In the genomic region with DNA sequence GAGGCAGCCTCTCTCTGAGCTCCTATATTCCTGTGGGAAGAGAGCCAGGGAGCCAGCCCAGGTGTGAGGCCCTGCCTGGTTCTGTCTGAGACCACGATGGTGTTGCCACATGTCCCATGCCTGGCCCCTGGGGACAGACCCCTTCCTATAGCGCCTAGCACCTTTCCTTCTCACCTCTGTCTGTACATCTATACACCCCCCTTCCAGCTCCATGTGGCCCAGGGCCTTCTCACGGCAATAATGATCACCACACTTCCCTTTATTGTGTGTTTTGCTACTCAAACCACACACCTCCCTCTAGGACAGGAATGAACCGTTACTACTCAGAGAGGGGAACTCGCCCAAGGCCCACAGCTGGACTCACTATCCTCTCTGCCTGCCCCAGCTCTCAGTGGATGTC, we compare ENCODE assay signal across 11 cellular contexts.
DNase-seq lines count a peak whose midpoint lies in the region; ATAC-seq and TF ChIP-seq lines count a peak whose summit lies in the region.
"Had no signal": no experiment of that assay in that cellular context is flagged by ENCODE, and none has a peak within 500 bp of the region (broad histone marks: within the 10 kb centered on the region; RNA-seq: fewer than 3 reads in every experiment).

No MANE protein-coding gene starts in this region.

- TF ChIP-seq CTCF in GM10248 (IDR thresholded peaks at IDR 0.05; ENCODE audit: control extremely low read depth, extremely low read depth, low read depth, missing control alignments), result no peak

- H3K27ac Mint-ChIP-seq in dendritic cell treated with granulocyte-macrophage colony-stimulating factor and Interleukin-4, amounts not matched to agents 40 ng/mL and 50 ng/mL, for 4 days, result peak overlapping the region; percentile 31

- DNase-seq in GM10248 (ENCODE audit: extremely low spot score) (peak; percentile 64), KBM-7 (peak; percentile 79), NCI-H2029 (lab: John Stamatoyannopoulos, UW) (no peak), iPS-NIHi11 (ENCODE audit: low spot score) (no peak), glomerular visceral epithelial cell (ENCODE audit: extremely low spot score) (no peak)
- DNase-seq: adrenal gland, DMS79 treated with DMSO at 0.1 percent for 48 hours, nucleus accumbens had no signal

- H3K36me3 Mint-ChIP-seq in dendritic cell treated with granulocyte-macrophage colony-stimulating factor and Interleukin-4, amounts not matched to agents 40 ng/mL and 50 ng/mL, for 4 days (ENCODE audit: low read depth), result peaks cover 8% of the 10 kb centered on the region

- H3K9me3 Mint-ChIP-seq in dendritic cell treated with granulocyte-macrophage colony-stimulating factor and Interleukin-4, amounts not matched to agents 40 ng/mL and 50 ng/mL, for 4 days, result peaks cover 8% of the 10 kb centered on the region

- CTCF ChIA-PET in GM10248 (lab: Yijun Ruan, JAX), result interaction anchor here (0.8 to 3.5 kb wide), 15 partner anchors 9 to 526 kb away, joined by 3 to 15 read pairs (median 4); a partner anchor contains a TSS

- peaks cover 51% of the 10 kb centered on the region for H3K4me1 Mint-ChIP-seq in dendritic cell treated with granulocyte-macrophage colony-stimulating factor and Interleukin-4, amounts not matched to agents 40 ng/mL and 50 ng/mL, for 4 days (ENCODE audit: low read depth)

- in situ Hi-C loops in KBM-7 (cut with MboI; ENCODE audit: low pct_unique_long_range_greater_than_20kb, low sequenced_read_pairs), result no loop called here

- intact Hi-C loops in dendritic cell treated with granulocyte-macrophage colony-stimulating factor and Interleukin-4, amounts not matched to agents 40 ng/mL and 50 ng/mL, for 4 days (cut with micrococcal nuclease), result loop anchor here (5.0 kb wide), 1 partner anchor 34 kb away; no protein-coding TSS in a partner anchor

- H3K4me3 Mint-ChIP-seq in dendritic cell treated with granulocyte-macrophage colony-stimulating factor and Interleukin-4, amounts not matched to agents 40 ng/mL and 50 ng/mL, for 4 days, result no peak overlapping the region

- ATAC-seq in GM19463 (IDR thresholded peaks at IDR 0.05; ENCODE audit: unreplicated experiment) (peak; percentile 35), HG03457 (IDR thresholded peaks at IDR 0.05; ENCODE audit: unreplicated experiment) (no peak)

- H3K27me3 Mint-ChIP-seq in dendritic cell treated with granulocyte-macrophage colony-stimulating factor and Interleukin-4, amounts not matched to agents 40 ng/mL and 50 ng/mL, for 4 days, result peaks cover 15% of the 10 kb centered on the region

- POLR2A ChIA-PET in GM10248 (lab: Yijun Ruan, JAX), result interaction anchor here (0.6 to 2.6 kb wide), 4 partner anchors 9 to 34 kb away, joined by 3 to 11 read pairs (median 4); no protein-coding TSS in a partner anchor

Comparison
In these comparisons a context has a peak if more than half of its experiments do, and no peak if none do; other contexts are left out.
1. DNase-seq: peak in GM10248 (single experiment) and KBM-7 (single experiment); none in NCI-H2029 (single experiment), iPS-NIHi11 (single experiment) and glomerular visceral epithelial cell (single experiment).